Comparison of ENCODE assay signal across 9 cellular contexts in genomic region chr5:114055810-114056476, GRCh38.
DNase-seq lines count a peak whose midpoint lies in the region; ATAC-seq and TF ChIP-seq lines count a peak whose summit lies in the region.
"Had no signal": no experiment of that assay in that cellular context is flagged by ENCODE, and none has a peak within 500 bp of the region (broad histone marks: within the 10 kb centered on the region; RNA-seq: fewer than 3 reads in every experiment).

No MANE protein-coding gene starts in this region.

- intact Hi-C loops in lower lobe of right lung (cut with DNase I): no loop called here
- intact Hi-C loops in thyroid gland (cut with DNase I): no loop called here

- no peak overlapping the region for H3K9ac ChIP-seq in endodermal cell (ENCODE audit: extremely low read depth, low read length, poor library complexity, severe bottlenecking)

- peaks cover 55% of the 10 kb centered on the region for H3K27me3 ChIP-seq in endodermal cell (ENCODE audit: control insufficient read depth, insufficient read depth, low read length, poor library complexity, severe bottlenecking)
- peaks cover 14% of the 10 kb centered on the region for H3K27me3 ChIP-seq in lower lobe of right lung (ENCODE audit: low read depth)
- no peaks in the 10 kb centered on the region for H3K27me3 ChIP-seq in thyroid gland
- H3K27me3 ChIP-seq in Peyer's patch: no peaks in the 10 kb centered on the region

- ATAC-seq in lower lobe of right lung: peak; percentile 26 to 47
- ATAC-seq in activated CD4-positive, CD25-positive, alpha-beta regulatory T cell treated with anti-CD3 and anti-CD28 coated beads, Interleukin-2, amount 50 U/mL, for 24 hours: no peak

- 6 to 11% methylated on average over 29 to 45 of the region's 45 CpGs for WGBS in endodermal cell (ENCODE audit: insufficient coverage in 1 of 2, insufficient read length in 1 of 2), 2 experiments
- WGBS in thyroid gland, 2 donors: 3 to 6% methylated on average over 28 to 44 of the region's 45 CpGs

- H3K36me3 Mint-ChIP-seq in endodermal cell (ENCODE audit: low read depth): no peaks in the 10 kb centered on the region

- H3K9me3 Mint-ChIP-seq in endodermal cell: no peaks in the 10 kb centered on the region

- peak; percentile 11 for TF ChIP-seq CTCF in endodermal cell (conservative IDR thresholded peaks at IDR 0.05)
- no peak for TF ChIP-seq CTCF in lower lobe of right lung (IDR thresholded peaks at IDR 0.05)
- TF ChIP-seq CTCF in thyroid gland (IDR thresholded peaks at IDR 0.05): no peak
- TF ChIP-seq CTCF in Peyer's patch (IDR thresholded peaks at IDR 0.05): no peak

- peaks cover 15% of the 10 kb centered on the region for H3K4me1 Mint-ChIP-seq in endodermal cell

- peak overlapping the region; percentile 59 for H3K4me3 Mint-ChIP-seq in endodermal cell

- H3K36me3 ChIP-seq in endodermal cell (ENCODE audit: control insufficient read depth, insufficient read depth, low read length) (no peaks in the 10 kb centered on the region), lower lobe of right lung (no peaks in the 10 kb centered on the region), thyroid gland (no peaks in the 10 kb centered on the region), Peyer's patch (no peaks in the 10 kb centered on the region)

- H3K4me1 ChIP-seq in endodermal cell (ENCODE audit: control insufficient read depth, insufficient read depth, low read length) (peaks cover 9% of the 10 kb centered on the region), lower lobe of right lung (peaks cover 7% of the 10 kb centered on the region), thyroid gland (peaks cover 0 to 7% of the 10 kb centered on the region in 2 donors), Peyer's patch (no peaks in the 10 kb centered on the region)

- H3K9me3 ChIP-seq in endodermal cell (ENCODE audit: control insufficient read depth, low read length) (no peaks in the 10 kb centered on the region), lower lobe of right lung (no peaks in the 10 kb centered on the region), thyroid gland (no peaks in the 10 kb centered on the region), Peyer's patch (no peaks in the 10 kb centered on the region)

- peak; percentile 79 for DNase-seq in NCI-H146 (lab: John Stamatoyannopoulos, UW)
- peak; percentile 79 for DNase-seq in endodermal cell
- DNase-seq in lower lobe of right lung: peak; percentile 45
- DNase-seq in thyroid gland: peak; percentile 6
- no peak for DNase-seq in SHP77 treated with DMSO at 0.1 percent for 48 hours (lab: John Stamatoyannopoulos, UW)
- DNase-seq in stimulated activated naive CD4-positive, alpha-beta T cell (lab: John Stamatoyannopoulos, UW): no peak
- DNase-seq in Peyer's patch: no peak

- H3K4me3 ChIP-seq in endodermal cell (ENCODE audit: low read length) (peak overlapping the region; percentile 91), lower lobe of right lung (peak overlapping the region; percentile 45), thyroid gland (replicated peaks in 1 of 3) (peak overlapping the region in 2 of 3 donors; percentile 0 to 29), Peyer's patch (peak overlapping the region in 2 of 4 donors; percentile 29 to 36)

- no peak for TF ChIP-seq POLR2A in thyroid gland (IDR thresholded peaks at IDR 0.05)
- TF ChIP-seq POLR2A in Peyer's patch (IDR thresholded peaks at IDR 0.05): no peak

- H3K27ac ChIP-seq in endodermal cell (ENCODE audit: low read depth, low read length): no peak overlapping the region
- no peak overlapping the region for H3K27ac ChIP-seq in lower lobe of right lung
- no peak overlapping the region for H3K27ac ChIP-seq in thyroid gland
- H3K27ac ChIP-seq in Peyer's patch: no peak overlapping the region
- H3K27ac ChIP-seq: VCaP had no signal

- H3K27ac Mint-ChIP-seq in endodermal cell: no peak overlapping the region

- peaks cover 75% of the 10 kb centered on the region for H3K27me3 Mint-ChIP-seq in endodermal cell (ENCODE audit: insufficient read depth)

Comparison
In these comparisons a context has a peak if more than half of its experiments do, and no peak if none do; other contexts are left out.
1. DNase-seq: peak in NCI-H146 (single experiment), endodermal cell (single experiment), lower lobe of right lung (single experiment) and thyroid gland (2 of 2); none in SHP77 treated with DMSO at 0.1 percent for 48 hours (single experiment), stimulated activated naive CD4-positive, alpha-beta T cell (0 of 6) and Peyer's patch (0 of 3).
2. ATAC-seq: peak in lower lobe of right lung (2 of 2); none in activated CD4-positive, CD25-positive, alpha-beta regulatory T cell treated with anti-CD3 and anti-CD28 coated beads, Interleukin-2, amount 50 U/mL, for 24 hours (0 of 2).